ENCODE assay signal across 1 cellular context in genomic region chr15:96312641-96313335, GRCh38.
TF ChIP-seq lines count a peak whose summit lies in the region.

No MANE protein-coding gene starts in this region.

TF ChIP-seq in GM12878, 131 proteins besides CTCF, POLR2A, EP300 and RAD21:
- no peak for TF ChIP-seq E2F8 (IDR thresholded peaks at IDR 0.05; ENCODE audit: low read depth, partially characterized antibody)
